Comparison of ENCODE assay signal across 13 cellular contexts in the genomic region with DNA sequence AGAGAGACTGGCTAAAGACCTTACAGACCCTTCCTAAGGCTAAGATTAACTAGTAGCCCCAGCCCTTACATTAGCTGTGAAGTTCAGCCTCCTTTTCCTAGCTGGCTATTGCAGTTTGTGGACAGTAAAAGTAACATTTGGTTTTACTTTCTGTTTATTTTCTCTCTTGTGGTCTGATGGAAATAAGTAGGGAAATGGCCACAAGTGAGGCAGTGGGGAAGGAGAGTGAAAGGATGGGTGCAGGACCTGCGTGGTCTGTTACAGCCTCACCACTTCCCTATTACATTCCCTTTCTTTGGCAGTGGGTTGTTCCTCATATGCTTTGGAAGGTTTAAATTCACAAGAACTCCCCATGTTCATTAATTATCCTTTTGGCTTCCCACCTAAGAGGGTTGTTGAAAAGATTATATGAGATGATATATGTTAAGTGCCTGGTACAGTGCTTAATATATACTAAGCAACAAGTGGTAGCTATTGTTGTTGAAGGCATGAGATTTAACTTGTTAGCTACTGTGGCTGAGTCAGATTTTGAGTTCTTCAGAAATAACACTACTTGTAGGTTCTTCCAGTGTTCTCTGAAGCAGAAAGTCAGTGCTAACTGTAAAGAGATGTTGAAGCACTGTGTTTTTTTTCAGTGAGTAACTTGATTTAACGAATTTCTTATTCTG.
DNase-seq lines count a peak whose midpoint lies in the region; ATAC-seq and TF ChIP-seq lines count a peak whose summit lies in the region.
"Had no signal": no experiment of that assay in that cellular context is flagged by ENCODE, and none has a peak within 500 bp of the region (broad histone marks: within the 10 kb centered on the region; RNA-seq: fewer than 3 reads in every experiment).

No MANE protein-coding gene starts in this region.

- H3K4me3 Mint-ChIP-seq in activated T-helper 17 cell treated with anti-CD3 and anti-CD28 coated beads, Interleukin-2, amount 50 U/mL, for 72 hours: no peak overlapping the region
- H3K4me3 Mint-ChIP-seq in chondrocyte (ENCODE audit: unreplicated experiment): no peak overlapping the region
- H3K4me3 Mint-ChIP-seq: activated naive CD8-positive, alpha-beta T cell had no signal

- DNase-seq in AG10803 (ENCODE audit: low read depth): peak; percentile 11
- no peak for DNase-seq in chondrocyte (ENCODE audit: low spot score)
- DNase-seq in AG08395 (ENCODE audit: low spot score): no peak
- DNase-seq in DMS79 (lab: John Stamatoyannopoulos, UW): no peak
- DNase-seq: dorsolateral prefrontal cortex, heart left ventricle, SHP77, upper lobe of left lung had no signal

- ATAC-seq in GM19395 (IDR thresholded peaks at IDR 0.05; ENCODE audit: unreplicated experiment) (peak; percentile 67), HG03045 (IDR thresholded peaks at IDR 0.05; ENCODE audit: unreplicated experiment) (peak; percentile 59), esophagus mucosa (no peak)
- ATAC-seq in activated T-helper 17 cell treated with anti-CD3 and anti-CD28 coated beads, Interleukin-2, amount 50 U/mL, for 72 hours (replicated peaks): no peak

- peak overlapping the region; percentile 21 for H3K27ac Mint-ChIP-seq in activated T-helper 17 cell treated with anti-CD3 and anti-CD28 coated beads, Interleukin-2, amount 50 U/mL, for 72 hours
- no peak overlapping the region for H3K27ac Mint-ChIP-seq in chondrocyte (ENCODE audit: unreplicated experiment)
- H3K27ac Mint-ChIP-seq: activated naive CD8-positive, alpha-beta T cell had no signal

- H3K27me3 Mint-ChIP-seq in activated T-helper 17 cell treated with anti-CD3 and anti-CD28 coated beads, Interleukin-2, amount 50 U/mL, for 72 hours: no peaks in the 10 kb centered on the region
- H3K27me3 Mint-ChIP-seq in chondrocyte (ENCODE audit: low read depth): no peaks in the 10 kb centered on the region
- H3K27me3 Mint-ChIP-seq: activated naive CD8-positive, alpha-beta T cell had no signal

- H3K4me1 Mint-ChIP-seq in activated T-helper 17 cell treated with anti-CD3 and anti-CD28 coated beads, Interleukin-2, amount 50 U/mL, for 72 hours: peaks cover 20% of the 10 kb centered on the region
- peaks cover 39% of the 10 kb centered on the region for H3K4me1 Mint-ChIP-seq in chondrocyte (ENCODE audit: low read depth)

- no peaks in the 10 kb centered on the region for H3K9me3 Mint-ChIP-seq in activated T-helper 17 cell treated with anti-CD3 and anti-CD28 coated beads, Interleukin-2, amount 50 U/mL, for 72 hours
- H3K9me3 Mint-ChIP-seq in chondrocyte (ENCODE audit: low read depth): no peaks in the 10 kb centered on the region

- H3K36me3 Mint-ChIP-seq in activated T-helper 17 cell treated with anti-CD3 and anti-CD28 coated beads, Interleukin-2, amount 50 U/mL, for 72 hours (ENCODE audit: low read depth): peaks cover 14% of the 10 kb centered on the region
- H3K36me3 Mint-ChIP-seq in chondrocyte (ENCODE audit: low read depth): peaks cover 39% of the 10 kb centered on the region

- H3K4me3 ChIP-seq in AG10803 (ENCODE audit: low read length): no peak overlapping the region
- H3K4me3 ChIP-seq: dorsolateral prefrontal cortex, heart left ventricle, upper lobe of left lung had no signal

- TF ChIP-seq CTCF in AG10803 (conservative IDR thresholded peaks at IDR 0.05; ENCODE audit: low read length): no peak
- no peak for TF ChIP-seq CTCF in chondrocyte (IDR thresholded peaks at IDR 0.05)

Comparison
In these comparisons a context has a peak if more than half of its experiments do, and no peak if none do; other contexts are left out.
1. ATAC-seq: peak in GM19395 (single experiment) and HG03045 (single experiment); none in activated T-helper 17 cell treated with anti-CD3 and anti-CD28 coated beads, Interleukin-2, amount 50 U/mL, for 72 hours (single experiment) and esophagus mucosa (single experiment).